Comparison of ENCODE assay signal across 39 cellular contexts in genomic region chr2:200533754-200534153, GRCh38. TPM values are rescaled to one million over a fixed set of nuclear protein-coding genes. Genes with fewer than 3 reads are reported as not detected.
"Had no signal": no experiment of that assay in that cellular context is flagged by ENCODE, and none has a peak within 500 bp of the region (broad histone marks: within the 10 kb centered on the region; RNA-seq: fewer than 3 reads in every experiment).

No MANE protein-coding gene starts in this region.

- H3K36me3 Mint-ChIP-seq: activated naive CD4-positive, alpha-beta T cell treated with anti-CD3 and anti-CD28 coated beads, Interleukin-2, amount 50 U/mL, for 24 hours had no signal

- FAIRE-seq: astrocyte, bronchial epithelial cell, frontal cortex had no signal

- H3K36me3 ChIP-seq: brain microvascular endothelial cell had no signal

- H3K4me1 ChIP-seq: heart right ventricle had no signal

- H3K4me3 Mint-ChIP-seq: activated B cell treated with CpG ODN at 0.5 μM for 24 hours; activated CD8-positive, alpha-beta memory T cell treated with anti-CD3 and anti-CD28 coated beads, Interleukin-2, amount 10 ng/mL, durations not matched to agents 7 days and 5 days; activated CD8-positive, alpha-beta T cell treated with anti-CD3 and anti-CD28 coated beads, Interleukin-2, amount 10 ng/mL, durations not matched to agents 7 days and 5 days; activated naive CD4-positive, alpha-beta T cell treated with anti-CD3 and anti-CD28 coated beads for 36 hours; activated naive CD4-positive, alpha-beta T cell treated with anti-CD3 and anti-CD28 coated beads, Interleukin-2, amount 50 U/mL, for 24 hours; activated naive CD8-positive, alpha-beta T cell treated with anti-CD3 and anti-CD28 coated beads for 36 hours; activated naive CD8-positive, alpha-beta T cell treated with anti-CD3 and anti-CD28 coated beads, Interleukin-2, amount 50 U/mL, for 24 hours; activated T-helper 1 cell treated with anti-CD3 and anti-CD28 coated beads, Interleukin-12 subunit alpha, Interleukin-12 subunit beta, Interleukin-2, Interleukin-4 antibody, amounts not matched to agents 30 ng/mL and 10 ng/mL and 1 ng/mL, durations not matched to agents 14 hours and 24 hours and 36 hours; central memory CD8-positive, alpha-beta T cell; dendritic cell treated with granulocyte-macrophage colony-stimulating factor and Interleukin-4, amounts not matched to agents 40 ng/mL and 50 ng/mL, for 4 days; endodermal cell; T-helper 17 cell; T-helper 2 cell treated with Interferon-gamma antibody and Interleukin-4, amounts not matched to agents 5 μg/mL and 100 μg/mL, for 36 hours had no signal

- ATAC-seq: activated CD4-positive, CD25-positive, alpha-beta regulatory T cell treated with anti-CD3 and anti-CD28 coated beads, Interleukin-2, amount 50 U/mL, for 24 hours; activated CD8-positive, alpha-beta memory T cell treated with anti-CD3 and anti-CD28 coated beads, Interleukin-2, amount 10 ng/mL, durations not matched to agents 7 days and 5 days; activated CD8-positive, alpha-beta T cell treated with anti-CD3 and anti-CD28 coated beads, Interleukin-2, amount 10 ng/mL, durations not matched to agents 7 days and 5 days; activated naive CD8-positive, alpha-beta T cell treated with anti-CD3 and anti-CD28 coated beads, Interleukin-2, amount 50 U/mL, for 24 hours; esophagus mucosa; heart right ventricle; T-helper 17 cell had no signal

- H3K4me2 ChIP-seq: hepatocyte had no signal

- H3K9me3 Mint-ChIP-seq: activated B cell treated with CpG ODN at 0.5 μM for 24 hours; activated naive CD4-positive, alpha-beta T cell treated with anti-CD3 and anti-CD28 coated beads for 36 hours; activated naive CD4-positive, alpha-beta T cell treated with anti-CD3 and anti-CD28 coated beads, Interleukin-2, amount 50 U/mL, for 24 hours; activated naive CD8-positive, alpha-beta T cell treated with anti-CD3 and anti-CD28 coated beads for 36 hours; activated naive CD8-positive, alpha-beta T cell treated with anti-CD3 and anti-CD28 coated beads, Interleukin-2, amount 50 U/mL, for 24 hours; activated T-helper 1 cell treated with anti-CD3 and anti-CD28 coated beads, Interleukin-12 subunit alpha, Interleukin-12 subunit beta, Interleukin-2, Interleukin-4 antibody, amounts not matched to agents 30 ng/mL and 10 ng/mL and 1 ng/mL, durations not matched to agents 14 hours and 24 hours and 36 hours; activated T-helper 2 cell treated with anti-CD3 and anti-CD28 coated beads, Interferon-gamma antibody, Interleukin-2, Interleukin-4, amounts not matched to agents 10 μg/mL and 5 μg/mL and 100 μg/mL, durations not matched to agents 14 hours and 24 hours and 36 hours; central memory CD8-positive, alpha-beta T cell; dendritic cell treated with granulocyte-macrophage colony-stimulating factor and Interleukin-4, amounts not matched to agents 40 ng/mL and 50 ng/mL, for 4 days; endodermal cell; T-helper 2 cell treated with Interferon-gamma antibody and Interleukin-4, amounts not matched to agents 5 μg/mL and 100 μg/mL, for 36 hours had no signal

- H3K27me3 ChIP-seq: brain microvascular endothelial cell, dorsolateral prefrontal cortex, heart right ventricle, hepatocyte had no signal

- H3K4me3 ChIP-seq: coronary artery, dorsolateral prefrontal cortex, heart right ventricle, hepatocyte had no signal

- H3K27ac ChIP-seq: brain microvascular endothelial cell, coronary artery, dorsolateral prefrontal cortex, heart right ventricle, hepatocyte, WERI-Rb-1 had no signal

- H3K27ac Mint-ChIP-seq: activated B cell treated with CpG ODN at 0.5 μM for 24 hours; activated CD8-positive, alpha-beta memory T cell treated with anti-CD3 and anti-CD28 coated beads, Interleukin-2, amount 10 ng/mL, durations not matched to agents 7 days and 5 days; activated CD8-positive, alpha-beta T cell treated with anti-CD3 and anti-CD28 coated beads, Interleukin-2, amount 10 ng/mL, durations not matched to agents 7 days and 5 days; activated naive CD4-positive, alpha-beta T cell treated with anti-CD3 and anti-CD28 coated beads for 36 hours; activated naive CD4-positive, alpha-beta T cell treated with anti-CD3 and anti-CD28 coated beads, Interleukin-2, amount 50 U/mL, for 24 hours; activated naive CD8-positive, alpha-beta T cell treated with anti-CD3 and anti-CD28 coated beads for 36 hours; activated naive CD8-positive, alpha-beta T cell treated with anti-CD3 and anti-CD28 coated beads, Interleukin-2, amount 50 U/mL, for 24 hours; activated T-helper 1 cell treated with anti-CD3 and anti-CD28 coated beads, Interleukin-12 subunit alpha, Interleukin-12 subunit beta, Interleukin-2, Interleukin-4 antibody, amounts not matched to agents 30 ng/mL and 10 ng/mL and 1 ng/mL, durations not matched to agents 14 hours and 24 hours and 36 hours; activated T-helper 2 cell treated with anti-CD3 and anti-CD28 coated beads, Interferon-gamma antibody, Interleukin-2, Interleukin-4, amounts not matched to agents 10 μg/mL and 5 μg/mL and 100 μg/mL, durations not matched to agents 14 hours and 24 hours and 36 hours; dendritic cell treated with granulocyte-macrophage colony-stimulating factor and Interleukin-4, amounts not matched to agents 40 ng/mL and 50 ng/mL, for 4 days; endodermal cell; T-helper 2 cell treated with Interferon-gamma antibody and Interleukin-4, amounts not matched to agents 5 μg/mL and 100 μg/mL, for 36 hours had no signal

- H2AFZ ChIP-seq: hepatocyte had no signal

- H3K4me1 Mint-ChIP-seq: activated B cell treated with CpG ODN at 0.5 μM for 24 hours; activated naive CD4-positive, alpha-beta T cell treated with anti-CD3 and anti-CD28 coated beads, Interleukin-2, amount 50 U/mL, for 24 hours; activated naive CD8-positive, alpha-beta T cell treated with anti-CD3 and anti-CD28 coated beads for 36 hours; activated naive CD8-positive, alpha-beta T cell treated with anti-CD3 and anti-CD28 coated beads, Interleukin-2, amount 50 U/mL, for 24 hours; central memory CD8-positive, alpha-beta T cell; endodermal cell had no signal

- DNase-seq: activated B cell treated with CpG ODN at 0.5 μM for 24 hours; activated CD4-positive, alpha-beta T cell treated with anti-CD3 and anti-CD28 coated beads for 48 hours; activated CD4-positive, alpha-beta T cell treated with anti-CD3 and anti-CD28 coated beads, Interleukin-2, amount 50 U/mL, for 1 hour; activated CD4-positive, alpha-beta T cell treated with anti-CD3 and anti-CD28 coated beads, Interleukin-2, amount 50 U/mL, for 48 hours; activated CD8-positive, alpha-beta memory T cell treated with anti-CD3 and anti-CD28 coated beads, Interleukin-2, amount 10 ng/mL, durations not matched to agents 7 days and 5 days; activated CD8-positive, alpha-beta memory T cell treated with anti-CD3 and anti-CD28 coated beads, Interleukin-2, amount 50 U/mL, for 4 hours; activated CD8-positive, alpha-beta T cell treated with anti-CD3 and anti-CD28 coated beads, Interleukin-2, amount 10 ng/mL, durations not matched to agents 7 days and 5 days; activated effector memory CD4-positive, alpha-beta T cell treated with anti-CD3 and anti-CD28 coated beads, Interleukin-2, amount 50 U/mL, for 16 hours; activated naive CD4-positive, alpha-beta T cell treated with anti-CD3 and anti-CD28 coated beads for 36 hours; activated naive CD8-positive, alpha-beta T cell treated with anti-CD3 and anti-CD28 coated beads for 36 hours; activated naive CD8-positive, alpha-beta T cell treated with anti-CD3 and anti-CD28 coated beads, Interleukin-2, amount 50 U/mL, for 24 hours; activated T-cell treated with anti-CD3 and anti-CD28 coated beads, Interleukin-2, amount 50 U/mL, for 1 hour; activated T-cell treated with anti-CD3 and anti-CD28 coated beads, Interleukin-2, amount 50 U/mL, for 48 hours; amniotic stem cell; anterior cingulate cortex; brain microvascular endothelial cell; dorsolateral prefrontal cortex; effector memory CD4-positive, alpha-beta T cell; endodermal cell; glutamatergic neuron; heart right ventricle; T-helper 1 cell; T-helper 17 cell; T1000; WERI-Rb-1 had no signal

- H3K9me3 ChIP-seq: heart right ventricle had no signal

- H3K27me3 Mint-ChIP-seq: activated B cell treated with CpG ODN at 0.5 μM for 24 hours; activated CD8-positive, alpha-beta memory T cell treated with anti-CD3 and anti-CD28 coated beads, Interleukin-2, amount 10 ng/mL, durations not matched to agents 7 days and 5 days; activated naive CD4-positive, alpha-beta T cell treated with anti-CD3 and anti-CD28 coated beads, Interleukin-2, amount 50 U/mL, for 24 hours; activated naive CD8-positive, alpha-beta T cell treated with anti-CD3 and anti-CD28 coated beads for 36 hours; activated naive CD8-positive, alpha-beta T cell treated with anti-CD3 and anti-CD28 coated beads, Interleukin-2, amount 50 U/mL, for 24 hours; central memory CD8-positive, alpha-beta T cell; dendritic cell treated with granulocyte-macrophage colony-stimulating factor and Interleukin-4, amounts not matched to agents 40 ng/mL and 50 ng/mL, for 4 days; T-helper 17 cell had no signal

RNA-seq across cellular contexts. Expression of gene AOX1, which starts 52.1 kb away (rescaled TPM):
- total RNA-seq: activated CD8-positive, alpha-beta memory T cell treated with anti-CD3 and anti-CD28 coated beads for 36 hours; activated T-helper 2 cell treated with anti-CD3 and anti-CD28 coated beads, Interferon-gamma antibody, Interleukin-2, Interleukin-4, amounts not matched to agents 10 μg/mL and 5 μg/mL and 100 μg/mL, durations not matched to agents 14 hours and 24 hours and 36 hours; T-helper 17 cell had no signal
